ENCODE assay signal across 1 cellular context in genomic region chr16:22206013-22206846, GRCh38.
TF ChIP-seq lines count a peak whose summit lies in the region.

EEF2K (plus strand) TSS chr16:22206278; CDS start chr16:22225730, 19,452 bp downstream.

TF ChIP-seq in GM12878, 131 proteins besides CTCF, POLR2A, EP300 and RAD21 (continued from another document and continues in another):
- TF ChIP-seq ZBTB33 (IDR thresholded peaks at IDR 0.05) (no peak), KLF5 (IDR thresholded peaks at IDR 0.05; ENCODE audit: partially characterized antibody) (no peak), PAX5 (IDR thresholded peaks at IDR 0.05; ENCODE audit: borderline replicate concordance, low read depth, low read length) (0 out of 2 replicates have a peak, but pooled peaks have one; percentile 9), PAX8 (IDR thresholded peaks at IDR 0.05) (no peak), ZBTB40 (IDR thresholded peaks at IDR 0.05; ENCODE audit: borderline replicate concordance) (peak; percentile 73; the same call in 1 of the 2 replicates), MTA3 (IDR thresholded peaks at IDR 0.05; ENCODE audit: borderline replicate concordance, low read length) (no peak), SUPT20H (IDR thresholded peaks at IDR 0.05; ENCODE audit: borderline replicate concordance, control insufficient read depth, low read depth, low read length) (no peak), RFX5 (IDR thresholded peaks at IDR 0.05; ENCODE audit: low read depth, low read length) (peak; percentile 15; the same call in 1 of the 2 replicates), ZZZ3 (IDR thresholded peaks at IDR 0.05; ENCODE audit: control insufficient read depth, insufficient read length, low read depth) (no peak), BCLAF1 (IDR thresholded peaks at IDR 0.05) (0 out of 2 replicates have a peak, but pooled peaks have one; percentile 44), LARP7 (IDR thresholded peaks at IDR 0.05) (peak; percentile 73), SREBF2 (IDR thresholded peaks at IDR 0.05; ENCODE audit: low read length) (no peak), JUND (IDR thresholded peaks at IDR 0.05; ENCODE audit: low read depth, low read length) (no peak), CBX5 (IDR thresholded peaks at IDR 0.05; ENCODE audit: low read depth) (peak; percentile 71; the same call in 1 of the 2 replicates), NBN (IDR thresholded peaks at IDR 0.05) (peak; percentile 69; the same call in 1 of the 2 replicates), WRNIP1 (IDR thresholded peaks at IDR 0.05; ENCODE audit: borderline replicate concordance, low read depth, low read length) (no peak), EED (IDR thresholded peaks at IDR 0.05; ENCODE audit: low read depth) (no peak; the same call in 1 of the 2 replicates), HDGF (IDR thresholded peaks at IDR 0.05) (no peak), HDAC2 (IDR thresholded peaks at IDR 0.05) (no peak), SIN3A (IDR thresholded peaks at IDR 0.05; ENCODE audit: low read depth, low read length) (peak; percentile 75), MYC (IDR thresholded peaks at IDR 0.05; ENCODE audit: insufficient read depth, insufficient read length, insufficient replicate concordance, low read length, severe bottlenecking) (peak; percentile 71), STAT1 (conservative IDR thresholded peaks at IDR 0.05) (no peak), FOS (IDR thresholded peaks at IDR 0.05; ENCODE audit: borderline replicate concordance, extremely low read depth, insufficient read length) (no peak), RELA (IDR thresholded peaks at IDR 0.05; ENCODE audit: borderline replicate concordance, partially characterized antibody) (no peak), MEF2B (IDR thresholded peaks at IDR 0.05; ENCODE audit: partially characterized antibody, poor library complexity, severe bottlenecking) (no peak), FOXK2 (IDR thresholded peaks at IDR 0.05) (0 out of 2 replicates have a peak, but pooled peaks have one; percentile 22), ZBTB4 (CRISPR knock-in tag; IDR thresholded peaks at IDR 0.05) (no peak), NFYA (IDR thresholded peaks at IDR 0.05; ENCODE audit: borderline replicate concordance, low read depth, low read length) (no peak), CEBPB (IDR thresholded peaks at IDR 0.05; ENCODE audit: borderline replicate concordance in 1 of 2, low read depth in 2 of 2, low read length in 2 of 2) (no peak), CBX3 (IDR thresholded peaks at IDR 0.05; ENCODE audit: borderline replicate concordance, low read depth) (no peak), JUNB (IDR thresholded peaks at IDR 0.05) (no peak), TCF7 (IDR thresholded peaks at IDR 0.05; ENCODE audit: borderline replicate concordance) (no peak), ATF2 (IDR thresholded peaks at IDR 0.05; ENCODE audit: low read length) (no peak), NR2C2 (IDR thresholded peaks at IDR 0.05; ENCODE audit: borderline replicate concordance, control insufficient read depth, insufficient read length, low read depth) (no peak), TBL1XR1 (IDR thresholded peaks at IDR 0.05; ENCODE audit: low read depth, low read length) (0 out of 2 replicates have a peak, but pooled peaks have one; percentile 66), ZSCAN29 (IDR thresholded peaks at IDR 0.05) (0 out of 2 replicates have a peak, but pooled peaks have one; percentile 62), NR2C1 (IDR thresholded peaks at IDR 0.05) (no peak), CHD1 (IDR thresholded peaks at IDR 0.05; ENCODE audit: low read depth, low read length) (peak; percentile 68; the same call in 1 of the 2 replicates), CREB1 (IDR thresholded peaks at IDR 0.05; ENCODE audit: low read depth) (peak; percentile 48; the same call in 1 of the 2 replicates), TCF3 (IDR thresholded peaks at IDR 0.05; ENCODE audit: borderline replicate concordance, insufficient read depth, low read depth, low read length) (peak; percentile 79; the same call in 1 of the 2 replicates), RCOR1 (conservative IDR thresholded peaks at IDR 0.05; ENCODE audit: low read depth, low read length) (no peak), POU2F2 (IDR thresholded peaks at IDR 0.05; ENCODE audit: borderline replicate concordance, low read depth, low read length) (peak; percentile 54; the same call in 1 of the 3 replicates), NR2F1 (conservative IDR thresholded peaks at IDR 0.05) (peak; percentile 61; the same call in 1 of the 2 replicates), IKZF1 (conservative IDR thresholded peaks at IDR 0.05) (peak; percentile 90)
- TF ChIP-seq, protein P1, sequence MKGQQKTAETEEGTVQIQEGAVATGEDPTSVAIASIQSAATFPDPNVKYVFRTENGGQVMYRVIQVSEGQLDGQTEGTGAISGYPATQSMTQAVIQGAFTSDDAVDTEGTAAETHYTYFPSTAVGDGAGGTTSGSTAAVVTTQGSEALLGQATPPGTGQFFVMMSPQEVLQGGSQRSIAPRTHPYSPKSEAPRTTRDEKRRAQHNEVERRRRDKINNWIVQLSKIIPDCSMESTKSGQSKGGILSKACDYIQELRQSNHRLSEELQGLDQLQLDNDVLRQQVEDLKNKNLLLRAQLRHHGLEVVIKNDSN (IDR thresholded peaks at IDR 0.05; ENCODE audit: borderline replicate concordance, extremely low read length, insufficient read depth, low read depth, low read length) = peak; percentile 82
- TF ChIP-seq, protein P2, sequence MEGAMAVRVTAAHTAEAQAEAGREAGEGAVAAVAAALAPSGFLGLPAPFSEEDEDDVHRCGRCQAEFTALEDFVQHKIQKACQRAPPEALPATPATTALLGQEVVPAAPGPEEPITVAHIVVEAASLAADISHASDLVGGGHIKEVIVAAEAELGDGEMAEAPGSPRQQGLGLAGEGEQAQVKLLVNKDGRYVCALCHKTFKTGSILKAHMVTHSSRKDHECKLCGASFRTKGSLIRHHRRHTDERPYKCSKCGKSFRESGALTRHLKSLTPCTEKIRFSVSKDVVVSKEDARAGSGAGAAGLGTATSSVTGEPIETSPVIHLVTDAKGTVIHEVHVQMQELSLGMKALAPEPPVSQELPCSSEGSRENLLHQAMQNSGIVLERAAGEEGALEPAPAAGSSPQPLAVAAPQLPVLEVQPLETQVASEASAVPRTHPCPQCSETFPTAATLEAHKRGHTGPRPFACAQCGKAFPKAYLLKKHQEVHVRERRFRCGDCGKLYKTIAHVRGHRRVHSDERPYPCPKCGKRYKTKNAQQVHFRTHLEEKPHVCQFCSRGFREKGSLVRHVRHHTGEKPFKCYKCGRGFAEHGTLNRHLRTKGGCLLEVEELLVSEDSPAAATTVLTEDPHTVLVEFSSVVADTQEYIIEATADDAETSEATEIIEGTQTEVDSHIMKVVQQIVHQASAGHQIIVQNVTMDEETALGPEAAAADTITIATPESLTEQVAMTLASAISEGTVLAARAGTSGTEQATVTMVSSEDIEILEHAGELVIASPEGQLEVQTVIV (IDR thresholded peaks at IDR 0.05; ENCODE audit: borderline replicate concordance, partially characterized antibody) = no peak
- TF ChIP-seq, protein P3, sequence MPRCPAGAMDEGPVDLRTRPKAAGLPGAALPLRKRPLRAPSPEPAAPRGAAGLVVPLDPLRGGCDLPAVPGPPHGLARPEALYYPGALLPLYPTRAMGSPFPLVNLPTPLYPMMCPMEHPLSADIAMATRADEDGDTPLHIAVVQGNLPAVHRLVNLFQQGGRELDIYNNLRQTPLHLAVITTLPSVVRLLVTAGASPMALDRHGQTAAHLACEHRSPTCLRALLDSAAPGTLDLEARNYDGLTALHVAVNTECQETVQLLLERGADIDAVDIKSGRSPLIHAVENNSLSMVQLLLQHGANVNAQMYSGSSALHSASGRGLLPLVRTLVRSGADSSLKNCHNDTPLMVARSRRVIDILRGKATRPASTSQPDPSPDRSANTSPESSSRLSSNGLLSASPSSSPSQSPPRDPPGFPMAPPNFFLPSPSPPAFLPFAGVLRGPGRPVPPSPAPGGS (IDR thresholded peaks at IDR 0.05; ENCODE audit: borderline replicate concordance, insufficient read depth, low read depth, low read length, poor library complexity, severe bottlenecking) = no peak
